Comparison of ENCODE assay signal across 9 cellular contexts in the genomic region with DNA sequence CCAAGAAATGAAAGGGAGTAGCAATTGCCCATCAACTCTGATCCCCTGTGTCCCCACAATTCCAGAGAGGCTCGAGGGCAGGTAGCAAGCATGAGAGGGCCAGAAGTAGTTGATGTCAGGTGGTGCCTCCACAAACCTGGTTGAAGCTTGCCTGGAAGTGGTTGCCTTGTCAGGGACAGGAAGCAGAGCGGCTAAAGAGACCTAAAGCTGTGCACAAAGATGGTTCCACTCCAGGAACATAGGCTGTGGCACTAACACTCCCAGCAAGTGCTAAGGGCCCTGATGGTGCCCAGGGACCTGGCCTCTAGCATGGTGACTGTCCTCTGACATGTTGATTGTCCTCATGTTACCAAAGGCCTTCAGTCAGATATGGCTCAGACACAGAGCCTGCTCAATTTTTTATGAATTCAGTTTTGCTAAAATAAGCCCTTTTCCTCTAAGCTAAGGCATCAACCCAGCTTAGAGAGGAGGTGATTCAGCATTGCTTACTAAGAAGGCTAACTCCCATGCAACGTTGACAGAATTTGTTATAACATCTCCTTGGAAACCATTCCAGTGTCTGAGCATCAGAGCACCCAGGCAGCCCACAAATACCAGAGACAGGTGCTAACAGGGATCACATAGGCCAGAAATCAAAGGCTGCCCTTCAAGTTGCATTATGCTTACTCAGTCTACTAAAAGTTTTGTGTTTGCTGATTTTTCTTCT.
DNase-seq lines count a peak whose midpoint lies in the region; ATAC-seq and TF ChIP-seq lines count a peak whose summit lies in the region.
"Had no signal": no experiment of that assay in that cellular context is flagged by ENCODE, and none has a peak within 500 bp of the region (broad histone marks: within the 10 kb centered on the region; RNA-seq: fewer than 3 reads in every experiment).

No MANE protein-coding gene starts in this region.

- POLR2A ChIA-PET in MCF 10A (lab: Yijun Ruan, JAX): no interaction called here

- H3K4me3 ChIP-seq in CD4-positive, CD25-positive, alpha-beta regulatory T cell (ENCODE audit: low read depth, low read length): no peak overlapping the region

- CTCF ChIA-PET in MCF 10A (lab: Yijun Ruan, JAX): no interaction called here

- no peak for ATAC-seq in CD4-positive, CD25-positive, alpha-beta regulatory T cell (ENCODE audit: low read depth in 2 of 2)
- ATAC-seq in GM18870 (IDR thresholded peaks at IDR 0.05; ENCODE audit: unreplicated experiment): no peak
- ATAC-seq in GM18861 (IDR thresholded peaks at IDR 0.05; ENCODE audit: unreplicated experiment): no peak

- H3K4me3 Mint-ChIP-seq in CD4-positive, CD25-positive, alpha-beta regulatory T cell: peak overlapping the region in 2 of 4 donors; percentile 3 to 55
- H3K4me3 Mint-ChIP-seq in MCF 10A (ENCODE audit: unreplicated experiment) (no peak overlapping the region), chondrocyte (ENCODE audit: unreplicated experiment) (no peak overlapping the region)

- H3K9me3 ChIP-seq in CD4-positive, CD25-positive, alpha-beta regulatory T cell (ENCODE audit: control insufficient read depth in 2 of 2, low read length in 2 of 2): no peaks in the 10 kb centered on the region

- H3K36me3 Mint-ChIP-seq in CD4-positive, CD25-positive, alpha-beta regulatory T cell: no peaks in the 10 kb centered on the region
- H3K36me3 Mint-ChIP-seq in MCF 10A (ENCODE audit: insufficient read depth, unreplicated experiment): no peaks in the 10 kb centered on the region
- H3K36me3 Mint-ChIP-seq in chondrocyte (ENCODE audit: low read depth): no peaks in the 10 kb centered on the region

- H3K27ac ChIP-seq in CD4-positive, CD25-positive, alpha-beta regulatory T cell (ENCODE audit: insufficient read depth, low read length, poor library complexity, severe bottlenecking): no peak overlapping the region

- peaks cover 10 to 23% (median 13%) of the 10 kb centered on the region in 4 donors for H3K4me1 Mint-ChIP-seq in CD4-positive, CD25-positive, alpha-beta regulatory T cell
- H3K4me1 Mint-ChIP-seq in MCF 10A (ENCODE audit: insufficient read depth, unreplicated experiment) (peaks cover 12% of the 10 kb centered on the region), chondrocyte (ENCODE audit: low read depth) (peaks cover 13% of the 10 kb centered on the region)

- H3K27ac Mint-ChIP-seq in CD4-positive, CD25-positive, alpha-beta regulatory T cell: peak overlapping the region in 2 of 3 donors; percentile 40 to 88
- H3K27ac Mint-ChIP-seq in MCF 10A (ENCODE audit: low read depth, unreplicated experiment): peak overlapping the region; percentile 32
- no peak overlapping the region for H3K27ac Mint-ChIP-seq in chondrocyte (ENCODE audit: unreplicated experiment)

- H3K27me3 Mint-ChIP-seq in CD4-positive, CD25-positive, alpha-beta regulatory T cell: no peaks in the 10 kb centered on the region
- peaks cover 62% of the 10 kb centered on the region for H3K27me3 Mint-ChIP-seq in MCF 10A (ENCODE audit: insufficient read depth, unreplicated experiment)
- H3K27me3 Mint-ChIP-seq in chondrocyte (ENCODE audit: low read depth): peaks cover 10% of the 10 kb centered on the region

- no peak for TF ChIP-seq CTCF in MCF 10A (IDR thresholded peaks at IDR 0.05; ENCODE audit: unreplicated experiment)
- no peak for TF ChIP-seq CTCF in chondrocyte (IDR thresholded peaks at IDR 0.05)

- intact Hi-C loops in MCF 10A (cut with micrococcal nuclease): no loop called here

- H3K9me3 Mint-ChIP-seq in CD4-positive, CD25-positive, alpha-beta regulatory T cell: peaks cover 0 to 4% (median 2%) of the 10 kb centered on the region in 7 donors
- H3K9me3 Mint-ChIP-seq in MCF 10A (ENCODE audit: unreplicated experiment) (no peaks in the 10 kb centered on the region), chondrocyte (ENCODE audit: low read depth) (no peaks in the 10 kb centered on the region)

- H3K4me1 ChIP-seq in CD4-positive, CD25-positive, alpha-beta regulatory T cell (ENCODE audit: control insufficient read depth, insufficient read depth, low read length, poor library complexity, severe bottlenecking): peaks cover 9% of the 10 kb centered on the region

- H3K27me3 ChIP-seq in CD4-positive, CD25-positive, alpha-beta regulatory T cell (ENCODE audit: control insufficient read depth, insufficient read depth, low read length): no peaks in the 10 kb centered on the region

- DNase-seq in CD4-positive, CD25-positive, alpha-beta regulatory T cell: peak in 1 of 3 donors; percentile 44
- DNase-seq in HS-5 (ENCODE audit: low read depth) (peak; percentile 49), MCF 10A (ENCODE audit: unreplicated experiment) (peak; percentile 35), myocyte (ENCODE audit: low read depth) (peak; percentile 95), chondrocyte (ENCODE audit: low spot score) (no peak), DMS114 treated with DMSO at 0.1 percent for 48 hours (lab: John Stamatoyannopoulos, UW; ENCODE audit: unreplicated experiment) (no peak)
- DNase-seq: kidney had no signal

- no TSS peak for BruUV-seq in MCF 10A (replicated peaks; lab: Mats Ljungman, UMichigan)

- H3K36me3 ChIP-seq in CD4-positive, CD25-positive, alpha-beta regulatory T cell (ENCODE audit: control insufficient read depth, insufficient read depth, low read length): no peaks in the 10 kb centered on the region

Comparison
In these comparisons a context has a peak if more than half of its experiments do, and no peak if none do; other contexts are left out.
1. DNase-seq: peak in HS-5 (single experiment), MCF 10A (single experiment) and myocyte (single experiment); none in chondrocyte (single experiment) and DMS114 treated with DMSO at 0.1 percent for 48 hours (single experiment).